In the genomic region with DNA sequence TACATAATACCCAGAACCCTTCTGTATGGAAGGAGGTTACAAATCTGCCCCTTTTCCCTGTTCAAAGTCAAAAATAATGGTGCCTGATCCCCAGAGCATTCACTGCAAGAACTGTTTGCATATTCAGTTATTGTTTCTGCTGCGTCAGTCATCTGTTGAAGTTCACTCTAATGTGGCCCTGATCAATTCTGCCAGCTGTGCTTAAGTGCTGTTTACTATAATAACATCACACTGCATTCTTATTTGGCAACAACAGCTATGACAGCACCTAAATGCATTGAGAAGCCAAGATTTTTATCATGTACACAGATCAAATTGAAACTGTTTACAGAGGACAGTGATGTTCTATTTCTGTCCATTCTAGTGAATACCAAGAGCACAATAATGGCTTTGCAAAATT, we compare ENCODE assay signal across 14 cellular contexts.
DNase-seq lines count a peak whose midpoint lies in the region; ATAC-seq and TF ChIP-seq lines count a peak whose summit lies in the region.
"Had no signal": no experiment of that assay in that cellular context is flagged by ENCODE, and none has a peak within 500 bp of the region (broad histone marks: within the 10 kb centered on the region; RNA-seq: fewer than 3 reads in every experiment).

No MANE protein-coding gene starts in this region.

- no peak overlapping the region for H3K4me3 ChIP-seq in fibroblast of villous mesenchyme (ENCODE audit: low read depth, low read length)
- H3K4me3 ChIP-seq: uterus had no signal

- DNase-seq in DMS153 (lab: John Stamatoyannopoulos, UW) = peak; percentile 82
- peak; percentile 55 for DNase-seq in NCI-H1436 (lab: John Stamatoyannopoulos, UW)
- peak; percentile 62 for DNase-seq in NCI-H526 treated with DMSO at 0.1 percent for 48 hours (lab: John Stamatoyannopoulos, UW)
- peak; percentile 80 for DNase-seq in fibroblast of villous mesenchyme (ENCODE audit: low read depth)
- DNase-seq in omental fat pad (ENCODE audit: low spot score) = no peak
- no peak for DNase-seq in hippocampal formation (lab: John Stamatoyannopoulos, UW)
- DNase-seq: activated CD4-positive, alpha-beta T cell treated with anti-CD3 and anti-CD28 coated beads for 4 hours; foreskin fibroblast; naive thymus-derived CD4-positive, alpha-beta T cell; SIG-M5; T1000; uterus had no signal

- no peak for TF ChIP-seq CTCF in fibroblast of villous mesenchyme (IDR thresholded peaks at IDR 0.05; ENCODE audit: insufficient read depth, low read depth, low read length)
- no peak for TF ChIP-seq CTCF in omental fat pad (IDR thresholded peaks at IDR 0.05)

- ATAC-seq in GM21360 (IDR thresholded peaks at IDR 0.05; ENCODE audit: unreplicated experiment) (no peak), HG02885 (IDR thresholded peaks at IDR 0.05; ENCODE audit: poor library complexity, unreplicated experiment) (no peak), omental fat pad (ENCODE audit: low FRiP score) (no peak)
- ATAC-seq: naive thymus-derived CD4-positive, alpha-beta T cell had no signal

Comparison
In these comparisons a context has a peak if more than half of its experiments do, and no peak if none do; other contexts are left out.
1. DNase-seq: peak in DMS153 (single experiment), NCI-H1436 (single experiment), NCI-H526 treated with DMSO at 0.1 percent for 48 hours (single experiment) and fibroblast of villous mesenchyme (single experiment); none in omental fat pad (single experiment) and hippocampal formation (0 of 2).